ENCODE assay signal across 23 cellular contexts in genomic region chr17:32960815-32961214, GRCh38. TPM values are rescaled to one million over a fixed set of nuclear protein-coding genes. Genes with fewer than 3 reads are reported as not detected.
DNase-seq lines count a peak whose midpoint lies in the region; ATAC-seq, FAIRE-seq and TF ChIP-seq lines count a peak whose summit lies in the region.
"Had no signal": no experiment of that assay in that cellular context is flagged by ENCODE, and none has a peak within 500 bp of the region (broad histone marks: within the 10 kb centered on the region; RNA-seq: fewer than 3 reads in every experiment).

No MANE protein-coding gene starts in this region.

- H3K4me3 ChIP-seq in PC-3 (ENCODE audit: low read length) (no peak overlapping the region), fibroblast of pulmonary artery (replicated peaks; ENCODE audit: low read depth, low read length) (no peak overlapping the region), pancreas (no peak overlapping the region)
- H3K4me3 ChIP-seq: PC-9 had no signal

- 84% methylated on average over 2 of the region's 2 CpGs for WGBS in pancreas, 2 donors

- no peak overlapping the region for H3K4me3 Mint-ChIP-seq in CD4-positive, alpha-beta T cell
- H3K4me3 Mint-ChIP-seq: activated CD8-positive, alpha-beta T cell treated with anti-CD3 and anti-CD28 coated beads for 36 hours; activated naive CD4-positive, alpha-beta T cell treated with anti-CD3 and anti-CD28 coated beads, Interleukin-2, amount 10 ng/mL, durations not matched to agents 7 days and 5 days; activated T-cell treated with anti-CD3 and anti-CD28 coated beads, Interleukin-2, amount 50 U/mL, for 24 hours; neural crest cell had no signal

- no peak overlapping the region for H3K4me2 ChIP-seq in PC-3 (ENCODE audit: low read length)
- H3K4me2 ChIP-seq: PC-9 had no signal

- no peak for FAIRE-seq in pancreas (lab: Jason Lieb, UNC)
- FAIRE-seq: urothelium cell line had no signal

- CTCF ChIA-PET in PC-3 (lab: Charles Lee), result no interaction called here
- CTCF ChIA-PET in CD4-positive, alpha-beta T cell (lab: Charles Lee), result no interaction called here

- TF ChIP-seq CTCF in PC-3 (conservative IDR thresholded peaks at IDR 0.05; ENCODE audit: low read depth, low read length) (no peak), fibroblast of pulmonary artery (IDR thresholded peaks at IDR 0.05; ENCODE audit: low read length, missing control alignments) (no peak), pancreas (IDR thresholded peaks at IDR 0.05) (no peak)
- TF ChIP-seq CTCF in CD4-positive, alpha-beta T cell (IDR thresholded peaks at IDR 0.05), result no peak

- no peak overlapping the region for H3K9ac ChIP-seq in PC-3 (ENCODE audit: low read length)

- ATAC-seq in PC-3, result no peak
- ATAC-seq in pancreas, result peak in 3 of 4 donors; percentile 16 to 47 (median 31)
- no peak for ATAC-seq in GM21723 (IDR thresholded peaks at IDR 0.05; ENCODE audit: unreplicated experiment)
- ATAC-seq in CD4-positive, alpha-beta T cell (ENCODE audit: poor library complexity), result no peak
- no peak for ATAC-seq in GM19351 (IDR thresholded peaks at IDR 0.05; ENCODE audit: unreplicated experiment)
- ATAC-seq: activated CD8-positive, alpha-beta T cell treated with anti-CD3 and anti-CD28 coated beads for 36 hours had no signal

- no peaks in the 10 kb centered on the region for H3K9me3 Mint-ChIP-seq in CD4-positive, alpha-beta T cell
- H3K9me3 Mint-ChIP-seq: activated CD8-positive, alpha-beta T cell treated with anti-CD3 and anti-CD28 coated beads for 36 hours; activated naive CD4-positive, alpha-beta T cell treated with anti-CD3 and anti-CD28 coated beads, Interleukin-2, amount 10 ng/mL, durations not matched to agents 7 days and 5 days; activated T-cell treated with anti-CD3 and anti-CD28 coated beads, Interleukin-2, amount 50 U/mL, for 24 hours; neural crest cell had no signal

- no peaks in the 10 kb centered on the region for H3K36me3 Mint-ChIP-seq in CD4-positive, alpha-beta T cell (ENCODE audit: low read depth)
- H3K36me3 Mint-ChIP-seq: activated naive CD4-positive, alpha-beta T cell treated with anti-CD3 and anti-CD28 coated beads, Interleukin-2, amount 10 ng/mL, durations not matched to agents 7 days and 5 days had no signal

- H3K27me3 ChIP-seq in PC-3 (ENCODE audit: low read length) (no peaks in the 10 kb centered on the region), pancreas (no peaks in the 10 kb centered on the region)
- peaks cover 16% of the 10 kb centered on the region for H3K27me3 ChIP-seq in CD4-positive, alpha-beta T cell (ENCODE audit: control insufficient read depth, insufficient read depth, low read length)

- DNase-seq in NCI-H345 treated with DMSO at 0.1 percent for 48 hours (lab: John Stamatoyannopoulos, UW; ENCODE audit: unreplicated experiment), result peak; percentile 24
- DNase-seq in NCI-H345 (lab: John Stamatoyannopoulos, UW), result no peak
- DNase-seq in PC-3, result peak; percentile 24
- peak; percentile 8 for DNase-seq in fibroblast of pulmonary artery (ENCODE audit: low read depth)
- DNase-seq in pancreas, result no peak
- no peak for DNase-seq in CD4-positive, alpha-beta T cell
- DNase-seq: activated CD8-positive, alpha-beta T cell treated with anti-CD3 and anti-CD28 coated beads for 36 hours; activated naive CD4-positive, alpha-beta T cell treated with anti-CD3 and anti-CD28 coated beads, Interleukin-2, amount 10 ng/mL, durations not matched to agents 7 days and 5 days; activated T-cell treated with anti-CD3 and anti-CD28 coated beads, Interleukin-2, amount 50 U/mL, for 24 hours; anterior cingulate cortex; DMS153; hypothalamus; midbrain; MV-4-11; NCI-H2029; PC-9; substantia nigra had no signal

- no peaks in the 10 kb centered on the region for H3K79me2 ChIP-seq in PC-3 (ENCODE audit: low read length)

- no peaks in the 10 kb centered on the region for H3F3A ChIP-seq in PC-3 (ENCODE audit: low read length, unreplicated experiment)

- H3K4me1 Mint-ChIP-seq in CD4-positive, alpha-beta T cell (ENCODE audit: low read depth), result no peaks in the 10 kb centered on the region
- H3K4me1 Mint-ChIP-seq: activated naive CD4-positive, alpha-beta T cell treated with anti-CD3 and anti-CD28 coated beads, Interleukin-2, amount 10 ng/mL, durations not matched to agents 7 days and 5 days; neural crest cell had no signal

- no peaks in the 10 kb centered on the region for H3K36me3 ChIP-seq in PC-3 (ENCODE audit: low read depth, low read length)
- no peaks in the 10 kb centered on the region for H3K36me3 ChIP-seq in pancreas

- peaks cover 54% of the 10 kb centered on the region for H3K27me3 Mint-ChIP-seq in CD4-positive, alpha-beta T cell

- H3K27ac Mint-ChIP-seq in CD4-positive, alpha-beta T cell, result no peak overlapping the region
- H3K27ac Mint-ChIP-seq: activated CD8-positive, alpha-beta T cell treated with anti-CD3 and anti-CD28 coated beads for 36 hours; activated naive CD4-positive, alpha-beta T cell treated with anti-CD3 and anti-CD28 coated beads, Interleukin-2, amount 10 ng/mL, durations not matched to agents 7 days and 5 days; activated T-cell treated with anti-CD3 and anti-CD28 coated beads, Interleukin-2, amount 50 U/mL, for 24 hours had no signal

- no peaks in the 10 kb centered on the region for H4K20me1 ChIP-seq in PC-3 (ENCODE audit: low read length)

- no peaks in the 10 kb centered on the region for H3K9me2 ChIP-seq in PC-3 (replicated peaks; ENCODE audit: low read length)

- H3K4me1 ChIP-seq in PC-3 (ENCODE audit: insufficient read depth, low read length) (no peaks in the 10 kb centered on the region), pancreas (peaks cover 11 to 19% (median 13%) of the 10 kb centered on the region in 3 donors)

- BruUV-seq in PC-3 (replicated peaks; lab: Mats Ljungman, UMichigan), result no TSS peak

- H3K9me3 ChIP-seq in PC-3 (ENCODE audit: low read length), result no peaks in the 10 kb centered on the region
- no peaks in the 10 kb centered on the region for H3K9me3 ChIP-seq in pancreas
- no peaks in the 10 kb centered on the region for H3K9me3 ChIP-seq in CD4-positive, alpha-beta T cell (ENCODE audit: control insufficient read depth, low read length)

- POLR2A ChIA-PET in PC-3 (lab: Charles Lee; ENCODE audit: unreplicated experiment), result no interaction called here
- POLR2A ChIA-PET in CD4-positive, alpha-beta T cell (lab: Charles Lee), result no interaction called here

- intact Hi-C loops in PC-3 (cut with micrococcal nuclease) (no loop called here), pancreas (cut with DNase I) (no loop called here)
- intact Hi-C loops in CD4-positive, alpha-beta T cell (cut with DNase I, micrococcal nuclease), result no loop called here

- no peak overlapping the region for H2AFZ ChIP-seq in PC-3 (ENCODE audit: low read length)
- H2AFZ ChIP-seq: PC-9 had no signal

- no peak overlapping the region for H3K27ac ChIP-seq in PC-3 (ENCODE audit: low read length)
- H3K27ac ChIP-seq in pancreas, result no peak overlapping the region
- no peak overlapping the region for H3K27ac ChIP-seq in CD4-positive, alpha-beta T cell (ENCODE audit: low read depth, low read length)
- H3K27ac ChIP-seq: PC-9 had no signal

RNA-seq across cellular contexts. Expression of gene SPACA3, which starts 30.8 kb away (rescaled TPM):
- total RNA-seq in PC-3 (2014; rRNA removed) (not detected in 2 replicates), pancreas (1 to 10 TPM in 5 of 6 donors, under 1 TPM in 1; 0.59 to 4.8 (median 1.9) TPM)
- polyA plus RNA-seq in pancreas, result 1 to 10 TPM; 2.2 to 2.7 TPM
- total RNA-seq in CD4-positive, alpha-beta T cell, result not detected
- total RNA-seq: A172; activated CD8-positive, alpha-beta T cell treated with anti-CD3 and anti-CD28 coated beads for 36 hours; cerebellum; neural crest cell; PC-9 had no signal

RNA-seq across cellular contexts. Expression of gene TMEM98, which starts 32.9 kb away (rescaled TPM):
- total RNA-seq in PC-3 (2014; rRNA removed) (59.0 and 59.4 TPM in 2 replicates), pancreas (10 to 100 TPM; 32.2 to 62.1 (median 36.5) TPM)
- polyA plus RNA-seq in pancreas, result 10 to 100 TPM; 16.6 to 38.8 TPM
- total RNA-seq in CD4-positive, alpha-beta T cell, result not detected
- total RNA-seq: A172; activated CD8-positive, alpha-beta T cell treated with anti-CD3 and anti-CD28 coated beads for 36 hours; PC-9 had no signal

Comparison
In these comparisons a context has a peak if more than half of its experiments do, and no peak if none do; other contexts are left out.
1. DNase-seq: peak in NCI-H345 treated with DMSO at 0.1 percent for 48 hours (single experiment), PC-3 (single experiment) and fibroblast of pulmonary artery (single experiment); none in NCI-H345 (single experiment), pancreas (0 of 6) and CD4-positive, alpha-beta T cell (0 of 10).
2. ATAC-seq: peak in pancreas (3 of 4); none in PC-3 (single experiment), GM21723 (single experiment), CD4-positive, alpha-beta T cell (single experiment) and GM19351 (single experiment).
3. RNA of gene TMEM98, which starts 32.9 kb away (total RNA-seq): 59.0 to 59.4 TPM in PC-3 and 32.2 to 62.1 TPM in pancreas; not detected in CD4-positive, alpha-beta T cell; every median in the first group is over 10 times any median in the second.